In the genomic region with DNA sequence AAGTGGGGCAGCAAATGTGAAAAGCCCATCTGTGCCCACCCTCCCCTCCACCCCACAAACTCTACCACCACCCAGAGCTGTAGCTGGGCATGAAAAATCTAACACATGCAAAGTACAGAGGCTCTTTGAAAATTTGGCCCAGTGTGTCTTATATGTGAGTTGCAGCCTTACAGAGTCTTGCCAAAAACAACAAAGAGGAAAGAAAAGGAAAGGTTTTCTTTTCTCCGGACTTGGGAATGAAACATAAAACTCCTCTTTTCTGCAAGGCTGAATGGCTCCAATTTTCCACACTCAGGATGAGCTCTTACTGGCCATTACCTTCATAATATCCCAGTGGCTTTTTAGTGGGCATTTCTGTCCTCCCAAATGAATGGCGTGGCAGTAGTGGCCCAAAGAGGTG, we compare ENCODE assay signal across 25 cellular contexts. TPM values are rescaled to one million over a fixed set of nuclear protein-coding genes. Genes with fewer than 3 reads are reported as not detected.
A peak's percentile ranks its signal among the peaks of the same experiment; 100 is the strongest.
DNase-seq lines count a peak whose midpoint lies in the region; ATAC-seq and TF ChIP-seq lines count a peak whose summit lies in the region.
"Had no signal": no experiment of that assay in that cellular context is flagged by ENCODE, and none has a peak within 500 bp of the region (broad histone marks: within the 10 kb centered on the region; RNA-seq: fewer than 3 reads in every experiment).

No MANE protein-coding gene starts in this region.

- H3K27me3 Mint-ChIP-seq in MCF 10A (ENCODE audit: insufficient read depth, unreplicated experiment) (peaks cover 27% of the 10 kb centered on the region), chondrocyte (ENCODE audit: low read depth) (no peaks in the 10 kb centered on the region), nephron (ENCODE audit: low read depth) (peaks cover 10% of the 10 kb centered on the region), T-helper 17 cell (peaks cover 11% of the 10 kb centered on the region)

- DNase-seq in MCF 10A (ENCODE audit: unreplicated experiment) (peak; percentile 49), breast epithelium (ENCODE audit: low spot score in 2 of 2) (no peak), chondrocyte (ENCODE audit: low spot score) (no peak), NCI-H526 (lab: John Stamatoyannopoulos, UW) (no peak), OCI-M2 (lab: John Stamatoyannopoulos, UW; ENCODE audit: unreplicated experiment) (no peak), T-helper 17 cell (no peak)
- DNase-seq: BE2C; CD8-positive, alpha-beta memory T cell; DMS153; GM23248; H9; HFFc6; KBM-7; MG63; NCI-H1105 treated with DMSO at 0.1 percent for 48 hours; NCI-H2029; NCI-H446 treated with DMSO at 0.1 percent for 48 hours; NCI-H526 treated with DMSO at 0.1 percent for 48 hours; RPMI8226; SHP77 had no signal

- no peaks in the 10 kb centered on the region for H3K4me1 ChIP-seq in breast epithelium
- H3K4me1 ChIP-seq: BE2C had no signal

- no TSS peak for BruUV-seq in MCF 10A (replicated peaks; lab: Mats Ljungman, UMichigan)

- no peaks in the 10 kb centered on the region for H3K36me3 Mint-ChIP-seq in MCF 10A (ENCODE audit: insufficient read depth, unreplicated experiment)
- no peaks in the 10 kb centered on the region for H3K36me3 Mint-ChIP-seq in chondrocyte (ENCODE audit: low read depth)
- H3K36me3 Mint-ChIP-seq in nephron (ENCODE audit: low read depth): peaks cover 28% of the 10 kb centered on the region
- H3K36me3 Mint-ChIP-seq in T-helper 17 cell (ENCODE audit: low read depth): no peaks in the 10 kb centered on the region
- H3K36me3 Mint-ChIP-seq: CD14-positive monocyte had no signal

- no peak overlapping the region for H3K27ac Mint-ChIP-seq in MCF 10A (ENCODE audit: low read depth, unreplicated experiment)
- peak overlapping the region; percentile 12 for H3K27ac Mint-ChIP-seq in chondrocyte (ENCODE audit: unreplicated experiment)
- peak overlapping the region; percentile 16 to 44 (median 40) for H3K27ac Mint-ChIP-seq in nephron
- no peak overlapping the region for H3K27ac Mint-ChIP-seq in T-helper 17 cell
- H3K27ac Mint-ChIP-seq: CD14-positive monocyte, H9, HFFc6 had no signal

- no peak overlapping the region for H3K27ac ChIP-seq in breast epithelium
- H3K27ac ChIP-seq: 22Rv1, GM23248 had no signal

- intact Hi-C loops in MCF 10A (cut with micrococcal nuclease): loop anchor here (10.0 kb wide), 1 partner anchor 71 kb away; no protein-coding TSS in a partner anchor
- intact Hi-C loops in breast epithelium (cut with DNase I; ENCODE audit: low total_unique reads): no loop called here

- no peak overlapping the region for H3K4me3 ChIP-seq in breast epithelium
- H3K4me3 ChIP-seq: GM23248, MG63 had no signal

- H3K9me3 Mint-ChIP-seq in MCF 10A (ENCODE audit: unreplicated experiment) (peaks cover 8% of the 10 kb centered on the region), chondrocyte (ENCODE audit: low read depth) (no peaks in the 10 kb centered on the region), nephron (peaks cover 6% of the 10 kb centered on the region)

- POLR2A ChIA-PET in MCF 10A (lab: Yijun Ruan, JAX): interaction anchor here (0.6 kb wide), 1 partner anchor 138 kb away, joined by 3 read pairs; no protein-coding TSS in a partner anchor

- H3K4me3 Mint-ChIP-seq in MCF 10A (ENCODE audit: unreplicated experiment) (no peak overlapping the region), chondrocyte (ENCODE audit: unreplicated experiment) (no peak overlapping the region), nephron (no peak overlapping the region), T-helper 17 cell (no peak overlapping the region)
- H3K4me3 Mint-ChIP-seq: CD14-positive monocyte; CD8-positive, alpha-beta memory T cell; H9; HFFc6 had no signal

- TF ChIP-seq CTCF in MCF 10A (IDR thresholded peaks at IDR 0.05; ENCODE audit: unreplicated experiment) (no peak), breast epithelium (IDR thresholded peaks at IDR 0.05) (no peak), chondrocyte (IDR thresholded peaks at IDR 0.05) (no peak), nephron (IDR thresholded peaks at IDR 0.05; ENCODE audit: unreplicated experiment in 3 of 3) (no peak)

- peaks cover 0 to 6% of the 10 kb centered on the region in 2 donors for H3K27me3 ChIP-seq in breast epithelium
- H3K27me3 ChIP-seq: BE2C, MG63 had no signal

- no peaks in the 10 kb centered on the region for H3K36me3 ChIP-seq in breast epithelium
- H3K36me3 ChIP-seq: BE2C, MG63 had no signal

- peaks cover 31% of the 10 kb centered on the region for H3K4me1 Mint-ChIP-seq in MCF 10A (ENCODE audit: insufficient read depth, unreplicated experiment)
- H3K4me1 Mint-ChIP-seq in chondrocyte (ENCODE audit: low read depth): peaks cover 21% of the 10 kb centered on the region
- peaks cover 8% of the 10 kb centered on the region for H3K4me1 Mint-ChIP-seq in nephron
- H3K4me1 Mint-ChIP-seq in T-helper 17 cell: no peaks in the 10 kb centered on the region
- H3K4me1 Mint-ChIP-seq: CD14-positive monocyte; CD8-positive, alpha-beta memory T cell; H9 had no signal

- ATAC-seq in T-helper 17 cell (no peak), GM19452 (IDR thresholded peaks at IDR 0.05; ENCODE audit: unreplicated experiment) (no peak)

- no peaks in the 10 kb centered on the region for H3K9me3 ChIP-seq in breast epithelium
- no peaks in the 10 kb centered on the region for H3K9me3 ChIP-seq in T-helper 17 cell (ENCODE audit: control insufficient read depth, low read length, poor library complexity, severe bottlenecking)
- H3K9me3 ChIP-seq: BE2C, MG63 had no signal

- TF ChIP-seq POLR2A in breast epithelium (IDR thresholded peaks at IDR 0.05): no peak

- CTCF ChIA-PET in MCF 10A (lab: Yijun Ruan, JAX): no interaction called here

RNA-seq across cellular contexts. Expression of a gene that starts 27.9 kb away (rescaled TPM):
- total RNA-seq in MCF 10A (2022) (not detected in 2 replicates), breast epithelium (1 to 10 TPM in 1 of 3 donors, under 1 TPM in 2; 0.32 to 3.4 (median 0.98) TPM), chondrocyte (7.2 to 55.0 TPM (median 7.7 TPM) in 3 replicates), T-helper 17 cell (not detected)
- total RNA-seq: CD8-positive, alpha-beta memory T cell; GM23248; H9; HFFc6; LHCN-M2 had no signal

Comparison
In these comparisons a context has a peak if more than half of its experiments do, and no peak if none do; other contexts are left out.
1. H3K27ac Mint-ChIP-seq: peak in chondrocyte (single experiment) and nephron (3 of 3); none in MCF 10A (single experiment) and T-helper 17 cell (single experiment).